8 cellular contexts compared by ENCODE assay signal in genomic region chr13:44437356-44438233, GRCh38.
DNase-seq lines count a peak whose midpoint lies in the region; ATAC-seq and TF ChIP-seq lines count a peak whose summit lies in the region.

No MANE protein-coding gene starts in this region.

- 1 to 3% (median 2%) methylated on average over 5 of the region's 5 CpGs for WGBS in adrenal gland, 4 donors
- WGBS in hepatocyte (ENCODE audit: low lambda C conversion rate, missing lambda C conversion rate), result 10% methylated on average over 5 of the region's 5 CpGs

- peaks cover 4 to 33% of the 10 kb centered on the region in 2 donors for H3K4me1 ChIP-seq in adrenal gland (replicated peaks in 1 of 2)
- peaks cover 17% of the 10 kb centered on the region for H3K4me1 ChIP-seq in hepatocyte (ENCODE audit: insufficient read depth)

- H3K79me2 ChIP-seq in hepatocyte, result peaks cover 52% of the 10 kb centered on the region

- H3K27ac ChIP-seq in adrenal gland (peak overlapping the region in 4 of 5 donors; percentile 71 to 96 (median 92)), hepatocyte (peak overlapping the region; percentile 81), skin epidermis (peak overlapping the region in 16 of 21 experiments; percentile 76 to 96 (median 89))

- H3K36me3 ChIP-seq in adrenal gland (replicated peaks in 1 of 2) (peaks cover 0 to 19% of the 10 kb centered on the region in 2 donors), hepatocyte (replicated peaks; ENCODE audit: insufficient read depth, low read depth) (no peaks in the 10 kb centered on the region)

- peaks cover 17% of the 10 kb centered on the region for H4K20me1 ChIP-seq in hepatocyte (ENCODE audit: insufficient read depth, poor library complexity, severe bottlenecking)

- peak overlapping the region; percentile 72 for H3K4me2 ChIP-seq in hepatocyte

- H3K9me3 ChIP-seq in adrenal gland (replicated peaks in 1 of 3) (no peaks in the 10 kb centered on the region), hepatocyte (ENCODE audit: low read depth) (no peaks in the 10 kb centered on the region)

- TF ChIP-seq CTCF in adrenal gland (IDR thresholded peaks at IDR 0.05) (peak; percentile 32 to 77 (median 58)), hepatocyte (IDR thresholded peaks at IDR 0.05; ENCODE audit: poor library complexity) (peak; percentile 65)

- H3K27me3 ChIP-seq in adrenal gland (no peaks in the 10 kb centered on the region), hepatocyte (no peaks in the 10 kb centered on the region)

- TF ChIP-seq POLR2A in adrenal gland (IDR thresholded peaks at IDR 0.05), result no peak

- peak overlapping the region in 2 of 4 donors; percentile 66 to 75 for H3K4me3 ChIP-seq in adrenal gland
- H3K4me3 ChIP-seq in hepatocyte, result peak overlapping the region; percentile 30
- peak overlapping the region; percentile 51 to 72 (median 61) for H3K4me3 ChIP-seq in skin epidermis

- no peak overlapping the region for H2AFZ ChIP-seq in hepatocyte

- peak; percentile 17 for ATAC-seq in Right ventricle myocardium superior (ENCODE audit: poor library complexity)
- ATAC-seq in Right ventricle myocardium inferior, result no peak
- no peak for ATAC-seq in GM21447 (IDR thresholded peaks at IDR 0.05; ENCODE audit: unreplicated experiment)
- ATAC-seq in GM21526 (IDR thresholded peaks at IDR 0.05; ENCODE audit: low FRiP score, unreplicated experiment), result no peak

- no peak for DNase-seq in Right ventricle myocardium superior
- no peak for DNase-seq in Right ventricle myocardium inferior (ENCODE audit: missing footprints)
- DNase-seq in NCI-H2171 (lab: John Stamatoyannopoulos, UW), result peak; percentile 16
- no peak for DNase-seq in adrenal gland
- no peak for DNase-seq in hepatocyte (ENCODE audit: low spot score)

- no peaks in the 10 kb centered on the region for H3K9me2 ChIP-seq in hepatocyte (replicated peaks; ENCODE audit: insufficient read depth)

- intact Hi-C loops in Right ventricle myocardium superior (cut with DNase I), result loop anchor here (2.0 to 10.0 kb wide), 5 partner anchors 135 to 531 kb away; no protein-coding TSS in a partner anchor
- intact Hi-C loops in Right ventricle myocardium inferior (cut with DNase I), result loop anchor here (1.0 to 5.0 kb wide), 7 partner anchors 133 to 529 kb away; no protein-coding TSS in a partner anchor
- intact Hi-C loops in adrenal gland (cut with DNase I), result loop anchor here (5.0 to 10.0 kb wide), 5 partner anchors 193 to 390 kb away; no protein-coding TSS in a partner anchor
